8 cellular contexts compared by ENCODE assay signal in the genomic region with DNA sequence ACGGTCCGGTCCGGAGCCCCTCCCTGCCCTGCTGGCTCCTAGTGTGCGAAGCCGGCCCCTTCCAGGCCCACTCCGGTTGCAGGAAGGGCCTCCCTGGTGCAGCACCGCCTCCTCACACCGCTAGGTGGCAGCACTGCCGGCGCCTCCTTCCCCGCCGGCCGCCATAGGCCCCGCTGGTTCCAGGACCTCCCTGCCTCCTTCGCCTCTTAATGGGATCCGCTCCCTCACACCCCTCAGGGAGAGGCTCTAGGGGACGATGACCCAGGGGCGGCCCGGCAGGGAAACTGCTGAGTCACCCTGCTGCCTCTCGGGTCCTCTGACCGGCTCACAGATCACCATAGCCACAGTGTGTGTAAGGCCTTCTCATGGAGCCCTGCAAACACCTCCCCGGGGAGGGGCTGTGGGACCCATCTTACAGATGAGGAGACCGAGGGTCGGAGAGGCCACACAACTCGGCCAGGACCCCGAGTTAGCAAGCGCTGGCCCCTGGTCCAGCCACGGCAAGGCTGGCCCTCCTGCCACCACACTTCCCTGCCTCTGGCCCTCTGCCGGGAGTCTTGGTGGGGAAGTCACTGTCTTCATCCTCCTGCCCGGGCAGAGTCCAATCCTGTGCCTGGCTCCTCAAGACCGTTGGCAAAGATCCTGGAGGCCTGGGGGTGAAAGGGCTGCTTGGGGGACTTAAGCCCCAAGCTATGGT. TPM values are rescaled to one million over a fixed set of nuclear protein-coding genes. Genes with fewer than 3 reads are reported as not detected.
DNase-seq lines count a peak whose midpoint lies in the region; ATAC-seq and TF ChIP-seq lines count a peak whose summit lies in the region.

No MANE protein-coding gene starts in this region.

- TF ChIP-seq EP300 in neural cell (conservative IDR thresholded peaks at IDR 0.05; ENCODE audit: poor library complexity, severe bottlenecking) (no peak), stomach (IDR thresholded peaks at IDR 0.05) (no peak)

- H3K79me2 ChIP-seq in neural cell (replicated peaks; ENCODE audit: insufficient read depth, low read length): peaks cover 4% of the 10 kb centered on the region

- H4K20me1 ChIP-seq in neural cell (ENCODE audit: insufficient read depth): no peaks in the 10 kb centered on the region

- H3K4me3 ChIP-seq in epithelial cell of esophagus (ENCODE audit: low read length) (no peak overlapping the region), neural cell (ENCODE audit: low read length) (no peak overlapping the region), stomach (peak overlapping the region in 2 of 4 donors; percentile 11 to 28)

- TF ChIP-seq POLR2A in stomach (IDR thresholded peaks at IDR 0.05): no peak

- H3K36me3 ChIP-seq in neural cell (ENCODE audit: insufficient read depth, low read length): no peaks in the 10 kb centered on the region
- H3K36me3 ChIP-seq in stomach: no peaks in the 10 kb centered on the region

- no peaks in the 10 kb centered on the region for H3K9me2 ChIP-seq in neural cell (ENCODE audit: insufficient read depth, low read length)

- intact Hi-C loops in stomach (cut with DNase I; ENCODE audit: low total_unique reads): no loop called here

- TF ChIP-seq CTCF in 22Rv1 (IDR thresholded peaks at IDR 0.05) (peak; percentile 98), epithelial cell of esophagus (IDR thresholded peaks at IDR 0.05; ENCODE audit: insufficient read depth, low read depth, low read length, missing control alignments) (peak; percentile 78), neural cell (IDR thresholded peaks at IDR 0.05; ENCODE audit: poor library complexity, severe bottlenecking) (peak; percentile 87), stomach (IDR thresholded peaks at IDR 0.05) (peak in 5 of 7 experiments; percentile 37 to 97 (median 91))

- 0 to 33% (median 17%) methylated on average over 6 to 31 of the region's 31 CpGs for WGBS in stomach, 5 donors

- H3K9ac ChIP-seq in neural cell (ENCODE audit: low read length): no peak overlapping the region

- no peaks in the 10 kb centered on the region for H3F3A ChIP-seq in neural cell (ENCODE audit: insufficient read depth, low read length, poor library complexity, severe bottlenecking)

- H3K4me2 ChIP-seq in neural cell (ENCODE audit: low read length): no peak overlapping the region

- H3K27ac ChIP-seq in 22Rv1 (no peak overlapping the region), neural cell (ENCODE audit: low read length) (no peak overlapping the region), stomach (no peak overlapping the region)

- H3K27me3 ChIP-seq in neural cell (ENCODE audit: insufficient read depth, low read depth, low read length) (peaks cover 24% of the 10 kb centered on the region), stomach (peaks cover 12 to 98% (median 51%) of the 10 kb centered on the region in 3 donors)

- no peaks in the 10 kb centered on the region for H3K9me3 ChIP-seq in neural cell (ENCODE audit: low read length)
- H3K9me3 ChIP-seq in stomach: no peaks in the 10 kb centered on the region

- peak; percentile 66 for ATAC-seq in GM18867 (IDR thresholded peaks at IDR 0.05; ENCODE audit: unreplicated experiment)

- no peak overlapping the region for H2AFZ ChIP-seq in neural cell (ENCODE audit: low read depth, low read length)

- DNase-seq in NCI-H748 (lab: John Stamatoyannopoulos, UW; ENCODE audit: unreplicated experiment) (peak; percentile 43), epithelial cell of esophagus (ENCODE audit: low read depth) (peak; percentile 24), stomach (peak; percentile 41), SIG-M5 treated with dmso at 0.1 percent for 504 hours (lab: John Stamatoyannopoulos, UW; ENCODE audit: unreplicated experiment) (no peak)
- DNase-seq in activated CD8-positive, alpha-beta memory T cell treated with anti-CD3 and anti-CD28 coated beads, Interleukin-2, amount 50 U/mL, for 4 hours: peak; percentile 62

- H3K4me1 ChIP-seq in stomach: peaks cover 0 to 35% (median 15%) of the 10 kb centered on the region in 4 donors

- peak; percentile 75 for TF ChIP-seq RAD21 in neural cell (conservative IDR thresholded peaks at IDR 0.05)

TF ChIP-seq in neural cell, 6 proteins besides CTCF, POLR2A, EP300 and RAD21:
- TF ChIP-seq, protein P1, sequence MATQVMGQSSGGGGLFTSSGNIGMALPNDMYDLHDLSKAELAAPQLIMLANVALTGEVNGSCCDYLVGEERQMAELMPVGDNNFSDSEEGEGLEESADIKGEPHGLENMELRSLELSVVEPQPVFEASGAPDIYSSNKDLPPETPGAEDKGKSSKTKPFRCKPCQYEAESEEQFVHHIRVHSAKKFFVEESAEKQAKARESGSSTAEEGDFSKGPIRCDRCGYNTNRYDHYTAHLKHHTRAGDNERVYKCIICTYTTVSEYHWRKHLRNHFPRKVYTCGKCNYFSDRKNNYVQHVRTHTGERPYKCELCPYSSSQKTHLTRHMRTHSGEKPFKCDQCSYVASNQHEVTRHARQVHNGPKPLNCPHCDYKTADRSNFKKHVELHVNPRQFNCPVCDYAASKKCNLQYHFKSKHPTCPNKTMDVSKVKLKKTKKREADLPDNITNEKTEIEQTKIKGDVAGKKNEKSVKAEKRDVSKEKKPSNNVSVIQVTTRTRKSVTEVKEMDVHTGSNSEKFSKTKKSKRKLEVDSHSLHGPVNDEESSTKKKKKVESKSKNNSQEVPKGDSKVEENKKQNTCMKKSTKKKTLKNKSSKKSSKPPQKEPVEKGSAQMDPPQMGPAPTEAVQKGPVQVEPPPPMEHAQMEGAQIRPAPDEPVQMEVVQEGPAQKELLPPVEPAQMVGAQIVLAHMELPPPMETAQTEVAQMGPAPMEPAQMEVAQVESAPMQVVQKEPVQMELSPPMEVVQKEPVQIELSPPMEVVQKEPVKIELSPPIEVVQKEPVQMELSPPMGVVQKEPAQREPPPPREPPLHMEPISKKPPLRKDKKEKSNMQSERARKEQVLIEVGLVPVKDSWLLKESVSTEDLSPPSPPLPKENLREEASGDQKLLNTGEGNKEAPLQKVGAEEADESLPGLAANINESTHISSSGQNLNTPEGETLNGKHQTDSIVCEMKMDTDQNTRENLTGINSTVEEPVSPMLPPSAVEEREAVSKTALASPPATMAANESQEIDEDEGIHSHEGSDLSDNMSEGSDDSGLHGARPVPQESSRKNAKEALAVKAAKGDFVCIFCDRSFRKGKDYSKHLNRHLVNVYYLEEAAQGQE (IDR thresholded peaks at IDR 0.05; ENCODE audit: borderline replicate concordance): no peak
- TF ChIP-seq MXI1 (conservative IDR thresholded peaks at IDR 0.05; ENCODE audit: poor library complexity, severe bottlenecking): no peak
- peak; percentile 81 for TF ChIP-seq SMC3 (conservative IDR thresholded peaks at IDR 0.05; ENCODE audit: poor library complexity)
- TF ChIP-seq TAF1 (IDR thresholded peaks at IDR 0.05; ENCODE audit: low read depth): no peak

RNA-seq across cellular contexts. Expression of gene AJAP1, which starts 1.6 kb away (rescaled TPM):
- polyA plus RNA-seq in neural cell: 7.9 and 11.0 TPM in 2 replicates
- polyA minus RNA-seq in neural cell: 20.0 and 21.9 TPM in 2 replicates
- 1 to 10 TPM in 1 of 5 donors, under 1 TPM in 1, not detected in 3; 0.14 to 1.1 TPM for total RNA-seq in stomach
- polyA plus RNA-seq in stomach: under 1 TPM; 0.10 to 0.31 (median 0.12) TPM
